ENCODE assay signal across 8 cellular contexts in genomic region chr22:38056969-38057841, GRCh38. TPM values are rescaled to one million over a fixed set of nuclear protein-coding genes. Genes with fewer than 3 reads are reported as not detected.
DNase-seq lines count a peak whose midpoint lies in the region; ATAC-seq and TF ChIP-seq lines count a peak whose summit lies in the region.

TSS of gene PICK1 (plus strand) at chr22:38057404. CDS start at chr22:38057810, 406 bp downstream.

- peak within 1 kb of the TSS; percentile 89 to 96 (median 95) for H3K4me3 Mint-ChIP-seq in CD4-positive, CD25-positive, alpha-beta regulatory T cell

- H3K4me1 Mint-ChIP-seq in CD4-positive, CD25-positive, alpha-beta regulatory T cell = peaks cover 5 to 24% (median 11%) of the 10 kb centered on the region in 4 donors

- peaks cover 0 to 2% (median 0%) of the 10 kb centered on the region in 7 donors for H3K9me3 Mint-ChIP-seq in CD4-positive, CD25-positive, alpha-beta regulatory T cell

- H3K27ac Mint-ChIP-seq in CD4-positive, CD25-positive, alpha-beta regulatory T cell = peak within 1 kb of the TSS; percentile 97 to 99 (median 98)

- H3K9me3 ChIP-seq in CD4-positive, CD25-positive, alpha-beta regulatory T cell (ENCODE audit: control insufficient read depth in 2 of 2, low read length in 2 of 2) = no peaks in the 10 kb centered on the region

- no peaks in the 10 kb centered on the region for H3K27me3 ChIP-seq in CD4-positive, CD25-positive, alpha-beta regulatory T cell (ENCODE audit: control insufficient read depth, insufficient read depth, low read length)

- peak within 1 kb of the TSS; percentile 84 for H3K27ac ChIP-seq in CD4-positive, CD25-positive, alpha-beta regulatory T cell (ENCODE audit: insufficient read depth, low read length, poor library complexity, severe bottlenecking)

- POLR2A ChIA-PET in HEK293T (lab: Yijun Ruan, JAX) = interaction anchor here (0.6 to 1.5 kb wide), 4 partner anchors 11 to 155 kb away, joined by 3 to 5 read pairs (median 3); no protein-coding TSS in a partner anchor

- H3K36me3 Mint-ChIP-seq in CD4-positive, CD25-positive, alpha-beta regulatory T cell = peaks cover 15% of the 10 kb centered on the region

- peaks cover 6% of the 10 kb centered on the region for H3K36me3 ChIP-seq in CD4-positive, CD25-positive, alpha-beta regulatory T cell (ENCODE audit: control insufficient read depth, insufficient read depth, low read length)

- DNase-seq in CD4-positive, CD25-positive, alpha-beta regulatory T cell = peak; percentile 70 to 84 (median 83)
- peak; percentile 97 for DNase-seq in HEK293T (ENCODE audit: extremely low spot score)
- DNase-seq in NCI-H226 = peak; percentile 86
- DNase-seq in activated CD4-positive, alpha-beta T cell treated with anti-CD3 and anti-CD28 coated beads for 1 hour = peak; percentile 66
- peak; percentile 99 for DNase-seq in cerebellar cortex (ENCODE audit: low spot score)
- DNase-seq in iris pigment epithelial cell (ENCODE audit: low read depth) = peak; percentile 92
- peak; percentile 62 for DNase-seq in smooth muscle cell of the brain vasculature (ENCODE audit: low read depth, low spot score)

- peaks cover 4% of the 10 kb centered on the region for H3K27me3 Mint-ChIP-seq in CD4-positive, CD25-positive, alpha-beta regulatory T cell

- peaks cover 16% of the 10 kb centered on the region for H3K4me1 ChIP-seq in CD4-positive, CD25-positive, alpha-beta regulatory T cell (ENCODE audit: control insufficient read depth, insufficient read depth, low read length, poor library complexity, severe bottlenecking)

- peak within 1 kb of the TSS; percentile 83 for H3K4me3 ChIP-seq in CD4-positive, CD25-positive, alpha-beta regulatory T cell (ENCODE audit: low read depth, low read length)

- peak; percentile 62 to 68 for ATAC-seq in CD4-positive, CD25-positive, alpha-beta regulatory T cell (ENCODE audit: low read depth in 2 of 2)
- no peak for ATAC-seq in HG02870 (IDR thresholded peaks at IDR 0.05; ENCODE audit: unreplicated experiment)

- CTCF ChIA-PET in HEK293T (lab: Yijun Ruan, JAX) = no interaction called here

TF ChIP-seq in HEK293T, 16 proteins besides CTCF, POLR2A, EP300 and RAD21:
- peak; percentile 91 for TF ChIP-seq ELF4 (IDR thresholded peaks at IDR 0.05)
- TF ChIP-seq TARDBP (IDR thresholded peaks at IDR 0.05) = no peak
- TF ChIP-seq L3MBTL2 (conservative IDR thresholded peaks at IDR 0.05) = peak; percentile 66

RNA-seq across cellular contexts. Expression of gene PICK1, which starts in this region (rescaled TPM):
- 23.0 TPM for total RNA-seq in CD4-positive, CD25-positive, alpha-beta regulatory T cell
- polyA plus RNA-seq in CD4-positive, CD25-positive, alpha-beta regulatory T cell = 1 to 10 TPM; 4.5 to 7.3 (median 6.8) TPM
